8 cellular contexts compared by ENCODE assay signal in genomic region chr17:2335726-2336214, GRCh38. TPM values are rescaled to one million over a fixed set of nuclear protein-coding genes. Genes with fewer than 3 reads are reported as not detected.
A peak's percentile ranks its signal among the peaks of the same experiment; 100 is the strongest.
DNase-seq lines count a peak whose midpoint lies in the region; ATAC-seq and TF ChIP-seq lines count a peak whose summit lies in the region.

No MANE protein-coding gene starts in this region.

- peak overlapping the region in 3 of 4 donors; percentile 98 to 99 (median 99) for H3K4me3 Mint-ChIP-seq in CD4-positive, CD25-positive, alpha-beta regulatory T cell
- H3K4me3 Mint-ChIP-seq in central memory CD8-positive, alpha-beta T cell = peak overlapping the region; percentile 98

- intact Hi-C loops in aorta (cut with DNase I) = loop anchor here (5.0 to 10.0 kb wide), 2 partner anchors 57 to 79 kb away; no protein-coding TSS in a partner anchor

- no peak overlapping the region for H3K18ac ChIP-seq in mesendoderm (ENCODE audit: low read length)

- no peak overlapping the region for H2BK15ac ChIP-seq in mesendoderm (replicated peaks; ENCODE audit: low read depth)

- H3K36me3 Mint-ChIP-seq in CD4-positive, CD25-positive, alpha-beta regulatory T cell = peaks cover 8% of the 10 kb centered on the region
- peaks cover 19% of the 10 kb centered on the region for H3K36me3 Mint-ChIP-seq in central memory CD8-positive, alpha-beta T cell (ENCODE audit: insufficient read depth)

- no peak for ATAC-seq in CD4-positive, CD25-positive, alpha-beta regulatory T cell (ENCODE audit: low read depth in 2 of 2)
- no peak for ATAC-seq in central memory CD8-positive, alpha-beta T cell (replicated peaks; ENCODE audit: extremely low read depth, poor library complexity, severe bottlenecking)
- no peak for ATAC-seq in aorta (ENCODE audit: low FRiP score)

- H3K27me3 ChIP-seq in CD4-positive, CD25-positive, alpha-beta regulatory T cell (ENCODE audit: control insufficient read depth, insufficient read depth, low read length) = no peaks in the 10 kb centered on the region
- H3K27me3 ChIP-seq in mesendoderm (ENCODE audit: insufficient read depth, low read length, poor library complexity) (no peaks in the 10 kb centered on the region), aorta (ENCODE audit: control insufficient read depth in 1 of 2, insufficient read depth in 2 of 2, low read length in 1 of 2) (no peaks in the 10 kb centered on the region)

- H3K9ac ChIP-seq in mesendoderm (ENCODE audit: low read length) = peak overlapping the region; percentile 96

- no peaks in the 10 kb centered on the region for H3K9me3 Mint-ChIP-seq in CD4-positive, CD25-positive, alpha-beta regulatory T cell
- H3K9me3 Mint-ChIP-seq in central memory CD8-positive, alpha-beta T cell = no peaks in the 10 kb centered on the region

- peak overlapping the region; percentile 60 for H2AK5ac ChIP-seq in mesendoderm (ENCODE audit: low read length)

- peak overlapping the region; percentile 93 for H3K4me3 ChIP-seq in CD4-positive, CD25-positive, alpha-beta regulatory T cell (ENCODE audit: low read depth, low read length)
- H3K4me3 ChIP-seq in mesendoderm (ENCODE audit: low read length) (peak overlapping the region; percentile 91), aorta (ENCODE audit: low read length in 2 of 2) (peak overlapping the region; percentile 55 to 96)

- WGBS in mesendoderm (ENCODE audit: extremely low coverage, insufficient coverage, low lambda C conversion rate) = no CpG with 5 or more reads among the region's 17 CpGs
- 4% methylated on average over 17 of the region's 17 CpGs for WGBS in aorta, 2 donors

- H4K8ac ChIP-seq in mesendoderm (ENCODE audit: low read depth, low read length) = no peak overlapping the region

- H4K5ac ChIP-seq in mesendoderm (ENCODE audit: low read length) = no peak overlapping the region

- DNase-seq in CD4-positive, CD25-positive, alpha-beta regulatory T cell = no peak
- DNase-seq in HuH-7.5 (ENCODE audit: low spot score) = peak; percentile 18
- no peak for DNase-seq in central memory CD8-positive, alpha-beta T cell (ENCODE audit: low spot score in 2 of 2)
- DNase-seq in mesendoderm = peak; percentile 59
- no peak for DNase-seq in aorta
- DNase-seq in H4 (ENCODE audit: low spot score) = no peak
- no peak for DNase-seq in NCI-H774 (lab: John Stamatoyannopoulos, UW)
- DNase-seq in GM10248 (ENCODE audit: extremely low spot score) = no peak

- POLR2A ChIA-PET in GM10248 (lab: Yijun Ruan, JAX) = interaction anchor here (0.6 to 1.3 kb wide), 5 partner anchors 9 to 280 kb away, joined by 3 to 5 read pairs (median 4); no protein-coding TSS in a partner anchor

- H3K27ac Mint-ChIP-seq in CD4-positive, CD25-positive, alpha-beta regulatory T cell = peak overlapping the region; percentile 95 to 97 (median 97)
- H3K27ac Mint-ChIP-seq in central memory CD8-positive, alpha-beta T cell (ENCODE audit: low read depth) = peak overlapping the region; percentile 97

- H3K27ac ChIP-seq in CD4-positive, CD25-positive, alpha-beta regulatory T cell (ENCODE audit: insufficient read depth, low read length, poor library complexity, severe bottlenecking) = peak overlapping the region; percentile 79
- H3K27ac ChIP-seq in mesendoderm (ENCODE audit: low read depth, low read length) (no peak overlapping the region), aorta (ENCODE audit: low read depth in 1 of 2, low read length in 2 of 2) (no peak overlapping the region)

- H3K4ac ChIP-seq in mesendoderm (ENCODE audit: low read depth, low read length) = peak overlapping the region; percentile 70

- H3K4me2 ChIP-seq in mesendoderm (ENCODE audit: low read length) = peak overlapping the region; percentile 84

- peaks cover 43% of the 10 kb centered on the region for H3K36me3 ChIP-seq in CD4-positive, CD25-positive, alpha-beta regulatory T cell (ENCODE audit: control insufficient read depth, insufficient read depth, low read length)
- H3K36me3 ChIP-seq in mesendoderm (ENCODE audit: control insufficient read depth, insufficient read depth, low read length) = peaks cover 26% of the 10 kb centered on the region
- H3K36me3 ChIP-seq in aorta (ENCODE audit: control insufficient read depth in 1 of 2, insufficient read depth in 2 of 2, low read length in 1 of 2) = peaks cover 0 to 4% of the 10 kb centered on the region in 2 donors

- peaks cover 19% of the 10 kb centered on the region for H3K4me1 ChIP-seq in CD4-positive, CD25-positive, alpha-beta regulatory T cell (ENCODE audit: control insufficient read depth, insufficient read depth, low read length, poor library complexity, severe bottlenecking)
- H3K4me1 ChIP-seq in mesendoderm (ENCODE audit: control insufficient read depth, low read depth, low read length) (no peaks in the 10 kb centered on the region), aorta (ENCODE audit: control insufficient read depth in 1 of 2, insufficient read depth in 2 of 2, low read length in 2 of 2) (no peaks in the 10 kb centered on the region)

- peak overlapping the region; percentile 85 for H3K56ac ChIP-seq in mesendoderm (ENCODE audit: low read length)

- H2BK5ac ChIP-seq in mesendoderm (ENCODE audit: low read length) = no peak overlapping the region

- H3K23ac ChIP-seq in mesendoderm (ENCODE audit: low read length) = no peak overlapping the region

- no peaks in the 10 kb centered on the region for H3K27me3 Mint-ChIP-seq in CD4-positive, CD25-positive, alpha-beta regulatory T cell
- no peaks in the 10 kb centered on the region for H3K27me3 Mint-ChIP-seq in central memory CD8-positive, alpha-beta T cell

- H3K79me2 ChIP-seq in mesendoderm (ENCODE audit: control insufficient read depth, insufficient read depth, low read length) = peaks cover 27% of the 10 kb centered on the region

- no peak for TF ChIP-seq CTCF in GM10248 (IDR thresholded peaks at IDR 0.05; ENCODE audit: control extremely low read depth, extremely low read depth, low read depth, missing control alignments)

- peaks cover 9 to 36% (median 18%) of the 10 kb centered on the region in 4 donors for H3K4me1 Mint-ChIP-seq in CD4-positive, CD25-positive, alpha-beta regulatory T cell
- H3K4me1 Mint-ChIP-seq in central memory CD8-positive, alpha-beta T cell = peaks cover 16% of the 10 kb centered on the region

- H3K9me3 ChIP-seq in CD4-positive, CD25-positive, alpha-beta regulatory T cell (ENCODE audit: control insufficient read depth in 2 of 2, low read length in 2 of 2) = no peaks in the 10 kb centered on the region
- H3K9me3 ChIP-seq in aorta (ENCODE audit: control insufficient read depth, low read length) = no peaks in the 10 kb centered on the region

- CTCF ChIA-PET in GM10248 (lab: Yijun Ruan, JAX) = interaction anchor here (0.7 to 8.6 kb wide), 15 partner anchors 9 to 283 kb away, joined by 3 to 56 read pairs (median 5); partner anchors contain the start of gene HIC1

- H2BK120ac ChIP-seq in mesendoderm (ENCODE audit: low read depth, low read length) = no peak overlapping the region

- H3K79me1 ChIP-seq in mesendoderm (ENCODE audit: low read length) = peaks cover 16% of the 10 kb centered on the region

RNA-seq across cellular contexts. Expression of gene TSR1, which starts 0.5 kb away (rescaled TPM):
- total RNA-seq in CD4-positive, CD25-positive, alpha-beta regulatory T cell = 25.1 TPM
- polyA plus RNA-seq in CD4-positive, CD25-positive, alpha-beta regulatory T cell = 10 to 100 TPM; 11.4 to 17.0 (median 14.5) TPM
- polyA plus RNA-seq in mesendoderm (2013, experiment 1 of 2) = 57.2 TPM
- polyA plus RNA-seq in mesendoderm (2013, experiment 2 of 2) = 56.6 TPM
- total RNA-seq in aorta = 10 to 100 TPM; 18.5 to 21.8 TPM
- polyA plus RNA-seq in aorta = 10 to 100 TPM in 1 of 2 donors, 1 to 10 TPM in 1; 8.8 to 10.7 TPM
- 49.8 and 54.8 TPM in 2 replicates for total RNA-seq in H4 (2014; rRNA removed; shearing (Covaris generic))

RNA-seq across cellular contexts. Expression of gene SGSM2, which starts 1.5 kb away (rescaled TPM):
- total RNA-seq in CD4-positive, CD25-positive, alpha-beta regulatory T cell = 107 TPM
- polyA plus RNA-seq in CD4-positive, CD25-positive, alpha-beta regulatory T cell = 1 to 10 TPM; 5.6 to 8.0 (median 5.8) TPM
- 9.5 TPM for polyA plus RNA-seq in mesendoderm (2013, experiment 1 of 2)
- 10.1 TPM for polyA plus RNA-seq in mesendoderm (2013, experiment 2 of 2)
- 10 to 100 TPM; 48.2 to 87.4 TPM for total RNA-seq in aorta
- 100 to 1,000 TPM in 1 of 2 donors, 10 to 100 TPM in 1; 24.9 to 173 TPM for polyA plus RNA-seq in aorta
- total RNA-seq in H4 (2014; rRNA removed; shearing (Covaris generic)) = 3.1 and 11.2 TPM in 2 replicates

RNA-seq across cellular contexts. Expression of gene SRR, which starts 32.0 kb away (rescaled TPM):
- total RNA-seq in CD4-positive, CD25-positive, alpha-beta regulatory T cell = 2.9 TPM
- 1 to 10 TPM; 4.2 to 9.2 (median 8.5) TPM for polyA plus RNA-seq in CD4-positive, CD25-positive, alpha-beta regulatory T cell
- 2.7 TPM for polyA plus RNA-seq in mesendoderm (2013, experiment 1 of 2)
- polyA plus RNA-seq in mesendoderm (2013, experiment 2 of 2) = 2.7 TPM
- 1 to 10 TPM; 7.4 to 9.5 TPM for total RNA-seq in aorta
- polyA plus RNA-seq in aorta = 1 to 10 TPM; 4.5 to 5.6 TPM
- 23.1 and 34.9 TPM in 2 replicates for total RNA-seq in H4 (2014; rRNA removed; shearing (Covaris generic))

RNA-seq across cellular contexts. Expression of gene SMG6, which starts 32.2 kb away (rescaled TPM):
- total RNA-seq in CD4-positive, CD25-positive, alpha-beta regulatory T cell = 42.9 TPM
- polyA plus RNA-seq in CD4-positive, CD25-positive, alpha-beta regulatory T cell = 1 to 10 TPM; 3.3 to 5.1 (median 4.7) TPM
- polyA plus RNA-seq in mesendoderm (2013, experiment 1 of 2) = 18.2 TPM
- polyA plus RNA-seq in mesendoderm (2013, experiment 2 of 2) = 17.3 TPM
- total RNA-seq in aorta = 10 to 100 TPM; 34.8 to 67.3 TPM
- polyA plus RNA-seq in aorta = 10 to 100 TPM; 16.2 to 28.1 TPM
- total RNA-seq in H4 (2014; rRNA removed; shearing (Covaris generic)) = 10.3 and 24.5 TPM in 2 replicates

Comparison
In these comparisons a context has a peak if more than half of its experiments do, and no peak if none do; other contexts are left out.
1. DNase-seq: peak in HuH-7.5 (single experiment) and mesendoderm (single experiment); none in CD4-positive, CD25-positive, alpha-beta regulatory T cell (0 of 3), central memory CD8-positive, alpha-beta T cell (0 of 2), aorta (0 of 2), H4 (single experiment), NCI-H774 (single experiment) and GM10248 (single experiment).
2. Peak in every context shown above with its lines, with median percentiles within 50 percentile points of each other: H3K4me3 ChIP-seq.